ENCODE assay signal across 7 cellular contexts in the genomic region with DNA sequence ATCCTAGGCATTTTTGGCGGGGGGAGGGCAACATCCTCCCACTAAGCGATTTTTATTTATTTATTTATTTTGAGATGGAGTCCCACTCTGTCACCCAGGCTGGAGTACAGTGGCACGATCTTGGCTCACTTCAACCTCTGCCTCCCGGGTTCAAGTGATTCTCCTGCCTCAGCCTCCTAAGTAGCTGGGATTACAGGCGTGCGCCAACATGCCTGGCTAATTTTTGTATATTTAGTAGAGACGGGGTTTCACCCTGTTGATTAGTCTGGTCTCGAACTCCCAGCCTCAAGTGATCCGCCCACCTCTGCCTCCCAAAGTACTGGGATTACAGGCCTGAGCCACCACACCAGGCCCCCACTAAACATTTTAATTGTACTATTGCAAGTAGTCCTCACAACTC. TPM values are rescaled to one million over a fixed set of nuclear protein-coding genes. Genes with fewer than 3 reads are reported as not detected.
DNase-seq lines count a peak whose midpoint lies in the region; ATAC-seq and TF ChIP-seq lines count a peak whose summit lies in the region.
"Not testable (repeated sequence)": the region's sequence is repeated elsewhere in the genome, so short reads cannot be mapped to it uniquely, and the experiment has no call there.

No MANE protein-coding gene starts in this region.

- WGBS in IMR-90 (ENCODE audit: extremely low coverage in 2 of 2, insufficient read length in 1 of 2), 2 experiments, result 92% methylated on average over 2 of the region's 9 CpGs; no CpG with 5 or more reads in 1 of the 2 experiments
- 82 to 90% (median 84%) methylated on average over 9 of the region's 9 CpGs for WGBS in stomach, 5 donors

- POLR2A ChIA-PET in IMR-90 (lab: Charles Lee; ENCODE audit: unreplicated experiment), result not testable (repeated sequence)

- H3K9me1 ChIP-seq in IMR-90 (ENCODE audit: insufficient read depth, low read length), result peaks cover 49% of the 10 kb centered on the region

- not testable (repeated sequence) for TF ChIP-seq CTCF in IMR-90 (conservative IDR thresholded peaks at IDR 0.05; ENCODE audit: low read depth, low read length); left ventricle myocardium inferior (IDR thresholded peaks at IDR 0.05; ENCODE audit: borderline replicate concordance); stomach (IDR thresholded peaks at IDR 0.05)

- H2AFZ ChIP-seq in IMR-90 (replicated peaks; ENCODE audit: low read length, poor library complexity), result not testable (repeated sequence)

- not testable (repeated sequence) for H2BK120ac ChIP-seq in IMR-90 (ENCODE audit: low read depth, low read length)

- peak overlapping the region; percentile 37 for H3K4me3 Mint-ChIP-seq in T-helper 1 cell treated with Interleukin-12 subunit alpha and Interleukin-12 subunit beta and Interleukin-4 antibody, amounts not matched to agents 30 μg/mL and 1 μg/mL, for 36 hours
- H3K4me3 Mint-ChIP-seq in activated T-helper 17 cell treated with anti-CD3 and anti-CD28 coated beads, Interleukin-2, amount 50 U/mL, for 72 hours, result peak overlapping the region; percentile 97
- H3K4me3 Mint-ChIP-seq in central memory CD8-positive, alpha-beta T cell, result peak overlapping the region; percentile 69
- peak overlapping the region; percentile 89 for H3K4me3 Mint-ChIP-seq in natural killer cell treated with Interleukin-12 subunit alpha and Interleukin-12 subunit beta and Interleukin-15 and Interleukin-18, amount 100 ng/mL, for 72 hours

- H3K4me1 ChIP-seq in IMR-90 (ENCODE audit: control insufficient read depth, insufficient read depth, low read length) (peaks cover 72% of the 10 kb centered on the region), left ventricle myocardium inferior (peaks cover 98% of the 10 kb centered on the region), stomach (peaks cover 96 to 100% (median 99%) of the 10 kb centered on the region in 4 donors)

- H4K8ac ChIP-seq in IMR-90 (ENCODE audit: low read depth in 2 of 2, low read length in 2 of 2), result not testable (repeated sequence)

- H3K36me3 Mint-ChIP-seq in T-helper 1 cell treated with Interleukin-12 subunit alpha and Interleukin-12 subunit beta and Interleukin-4 antibody, amounts not matched to agents 30 μg/mL and 1 μg/mL, for 36 hours (ENCODE audit: low read depth), result peaks cover 38% of the 10 kb centered on the region
- H3K36me3 Mint-ChIP-seq in activated T-helper 17 cell treated with anti-CD3 and anti-CD28 coated beads, Interleukin-2, amount 50 U/mL, for 72 hours (ENCODE audit: low read depth), result peaks cover 100% of the 10 kb centered on the region
- peaks cover 15% of the 10 kb centered on the region for H3K36me3 Mint-ChIP-seq in central memory CD8-positive, alpha-beta T cell (ENCODE audit: insufficient read depth)
- not testable (repeated sequence) for H3K36me3 Mint-ChIP-seq in natural killer cell treated with Interleukin-12 subunit alpha and Interleukin-12 subunit beta and Interleukin-15 and Interleukin-18, amount 100 ng/mL, for 72 hours

- in situ Hi-C loops in IMR-90 (cut with MboI; ENCODE audit: low sequenced_read_pairs), result not testable (repeated sequence)

- H3K56ac ChIP-seq in IMR-90 (ENCODE audit: extremely low read depth, insufficient read depth, low read length), result not testable (repeated sequence)

- TF ChIP-seq EP300 in stomach (IDR thresholded peaks at IDR 0.05), result not testable (repeated sequence)

- H3K36me3 ChIP-seq in IMR-90 (ENCODE audit: control insufficient read depth, insufficient read depth, low read length), result peaks cover 15% of the 10 kb centered on the region
- H3K36me3 ChIP-seq in left ventricle myocardium inferior, stomach: not testable (repeated sequence)

- not testable (repeated sequence) for H2BK20ac ChIP-seq in IMR-90 (ENCODE audit: low read depth, low read length)

- not testable (repeated sequence) for BruUV-seq in IMR-90 (replicated peaks; lab: Mats Ljungman, UMichigan)

- H3K4me1 Mint-ChIP-seq in T-helper 1 cell treated with Interleukin-12 subunit alpha and Interleukin-12 subunit beta and Interleukin-4 antibody, amounts not matched to agents 30 μg/mL and 1 μg/mL, for 36 hours (ENCODE audit: low read depth), result peaks cover 86% of the 10 kb centered on the region
- peaks cover 54% of the 10 kb centered on the region for H3K4me1 Mint-ChIP-seq in activated T-helper 17 cell treated with anti-CD3 and anti-CD28 coated beads, Interleukin-2, amount 50 U/mL, for 72 hours
- H3K4me1 Mint-ChIP-seq in central memory CD8-positive, alpha-beta T cell, result peaks cover 88% of the 10 kb centered on the region
- peaks cover 86% of the 10 kb centered on the region in 2 donors for H3K4me1 Mint-ChIP-seq in natural killer cell treated with Interleukin-12 subunit alpha and Interleukin-12 subunit beta and Interleukin-15 and Interleukin-18, amount 100 ng/mL, for 72 hours (ENCODE audit: low read depth in 2 of 2)

- not testable (repeated sequence) for H2BK15ac ChIP-seq in IMR-90 (ENCODE audit: low read depth, low read length)

- not testable (repeated sequence) for ATAC-seq in IMR-90 (ENCODE audit: low read depth); activated T-helper 17 cell treated with anti-CD3 and anti-CD28 coated beads, Interleukin-2, amount 50 U/mL, for 72 hours (replicated peaks); central memory CD8-positive, alpha-beta T cell (replicated peaks; ENCODE audit: extremely low read depth, poor library complexity, severe bottlenecking); natural killer cell treated with Interleukin-12 subunit alpha and Interleukin-12 subunit beta and Interleukin-15 and Interleukin-18, amount 100 ng/mL, for 72 hours

- H3K27me3 ChIP-seq in IMR-90 (ENCODE audit: control insufficient read depth, insufficient read depth, low read length); left ventricle myocardium inferior (ENCODE audit: low read depth); stomach: not testable (repeated sequence)

- H3K79me1 ChIP-seq in IMR-90 (ENCODE audit: low read depth in 1 of 2, low read length in 2 of 2), result peaks cover 14 to 87% of the 10 kb centered on the region in 2 experiments; a peak in 3 of 4 replicates

- not testable (repeated sequence) for H3K9me3 Mint-ChIP-seq in T-helper 1 cell treated with Interleukin-12 subunit alpha and Interleukin-12 subunit beta and Interleukin-4 antibody, amounts not matched to agents 30 μg/mL and 1 μg/mL, for 36 hours; activated T-helper 17 cell treated with anti-CD3 and anti-CD28 coated beads, Interleukin-2, amount 50 U/mL, for 72 hours; central memory CD8-positive, alpha-beta T cell; natural killer cell treated with Interleukin-12 subunit alpha and Interleukin-12 subunit beta and Interleukin-15 and Interleukin-18, amount 100 ng/mL, for 72 hours

- peak overlapping the region; percentile 100 for H3K27ac Mint-ChIP-seq in T-helper 1 cell treated with Interleukin-12 subunit alpha and Interleukin-12 subunit beta and Interleukin-4 antibody, amounts not matched to agents 30 μg/mL and 1 μg/mL, for 36 hours
- peak overlapping the region; percentile 97 for H3K27ac Mint-ChIP-seq in activated T-helper 17 cell treated with anti-CD3 and anti-CD28 coated beads, Interleukin-2, amount 50 U/mL, for 72 hours
- peak overlapping the region; percentile 93 for H3K27ac Mint-ChIP-seq in central memory CD8-positive, alpha-beta T cell (ENCODE audit: low read depth)
- H3K27ac Mint-ChIP-seq in natural killer cell treated with Interleukin-12 subunit alpha and Interleukin-12 subunit beta and Interleukin-15 and Interleukin-18, amount 100 ng/mL, for 72 hours, result peak overlapping the region; percentile 94 to 100

- not testable (repeated sequence) for H3K4me3 ChIP-seq in IMR-90 (ENCODE audit: insufficient read depth, low read depth, low read length); left ventricle myocardium inferior; stomach

- H3K27me3 Mint-ChIP-seq in T-helper 1 cell treated with Interleukin-12 subunit alpha and Interleukin-12 subunit beta and Interleukin-4 antibody, amounts not matched to agents 30 μg/mL and 1 μg/mL, for 36 hours (ENCODE audit: low read depth); activated T-helper 17 cell treated with anti-CD3 and anti-CD28 coated beads, Interleukin-2, amount 50 U/mL, for 72 hours; central memory CD8-positive, alpha-beta T cell; natural killer cell treated with Interleukin-12 subunit alpha and Interleukin-12 subunit beta and Interleukin-15 and Interleukin-18, amount 100 ng/mL, for 72 hours: not testable (repeated sequence)

- not testable (repeated sequence) for DNase-seq in IMR-90; central memory CD8-positive, alpha-beta T cell (ENCODE audit: low spot score in 2 of 2); left ventricle myocardium inferior; natural killer cell treated with Interleukin-12 subunit alpha and Interleukin-12 subunit beta and Interleukin-15 and Interleukin-18, amount 100 ng/mL, for 72 hours (ENCODE audit: low spot score); stomach

- dilution Hi-C loops in IMR-90 (cut with HindIII; ENCODE audit: low sequenced_read_pairs, unreplicated experiment), result not testable (repeated sequence)

- H3K18ac ChIP-seq in IMR-90 (ENCODE audit: low read depth, low read length), result not testable (repeated sequence)

- H2BK5ac ChIP-seq in IMR-90 (ENCODE audit: low read depth, low read length, poor library complexity, severe bottlenecking), result peak overlapping the region; percentile 21

- H2AK5ac ChIP-seq in IMR-90 (ENCODE audit: low read depth, low read length), result not testable (repeated sequence)

- not testable (repeated sequence) for TF ChIP-seq RAD21 in IMR-90 (IDR thresholded peaks at IDR 0.05; ENCODE audit: low read length)

- H2AK9ac ChIP-seq in IMR-90 (replicated peaks; ENCODE audit: low read depth, low read length, poor library complexity), result not testable (repeated sequence)

- not testable (repeated sequence) for H3K9me3 ChIP-seq in IMR-90 (ENCODE audit: control insufficient read depth, insufficient read depth, low read length); left ventricle myocardium inferior (replicated peaks); stomach

- H4K91ac ChIP-seq in IMR-90 (ENCODE audit: insufficient read depth, low read depth, low read length), result not testable (repeated sequence)

- not testable (repeated sequence) for H3K14ac ChIP-seq in IMR-90 (replicated peaks; ENCODE audit: low read depth, low read length)

- TF ChIP-seq POLR2A in IMR-90 (IDR thresholded peaks at IDR 0.05; ENCODE audit: low read depth, low read length); stomach (IDR thresholded peaks at IDR 0.05): not testable (repeated sequence)

- H3K27ac ChIP-seq in IMR-90 (ENCODE audit: insufficient read depth, low read length), result not testable (repeated sequence)
- H3K27ac ChIP-seq in left ventricle myocardium inferior (replicated peaks) (peak overlapping the region; percentile 99), stomach (peak overlapping the region in 4 of 5 donors; percentile 97 to 99 (median 98))

- not testable (repeated sequence) for H4K5ac ChIP-seq in IMR-90 (ENCODE audit: low read depth, low read length)

- intact Hi-C loops in IMR-90 (cut with micrococcal nuclease); left ventricle myocardium inferior (cut with micrococcal nuclease); stomach (cut with DNase I; ENCODE audit: low total_unique reads): not testable (repeated sequence)

- H3K23ac ChIP-seq in IMR-90 (ENCODE audit: low read depth, low read length), result not testable (repeated sequence)

- not testable (repeated sequence) for H3K4ac ChIP-seq in IMR-90 (ENCODE audit: low read depth, low read length)

- peaks cover 97% of the 10 kb centered on the region for H4K20me1 ChIP-seq in IMR-90 (ENCODE audit: insufficient read depth, low read length)

- not testable (repeated sequence) for H3K9ac ChIP-seq in IMR-90 (ENCODE audit: low read depth, low read length)

- CTCF ChIA-PET in IMR-90 (lab: Yijun Ruan, JAX), result not testable (repeated sequence)

- not testable (repeated sequence) for H3K4me2 ChIP-seq in IMR-90 (ENCODE audit: low read depth, low read length)

RNA-seq across cellular contexts. Expression of a gene that starts 10.2 kb away (rescaled TPM):
- total RNA-seq in IMR-90 (2012; rRNA removed) (10.4 and 10.6 TPM in 2 replicates), left ventricle myocardium inferior (47.1 TPM), stomach (100 to 1,000 TPM in 2 of 5 donors, 10 to 100 TPM in 3; 32.1 to 313 (median 66.5) TPM)
- polyA plus RNA-seq in IMR-90 (2012; rRNA removed) (64.7 and 65.1 TPM in 2 replicates), stomach (10 to 100 TPM; 22.8 to 30.7 (median 28.6) TPM)
- polyA plus RNA-seq in IMR-90 (2012; cell fraction: cytosol; rRNA removed), result 51.5 and 60.5 TPM in 2 replicates
- polyA plus RNA-seq in IMR-90 (2012; cell fraction: nucleus; rRNA removed; ENCODE audit: low replicate concordance), result 183 and 377 TPM in 2 replicates
- total RNA-seq in activated T-helper 17 cell treated with anti-CD3 and anti-CD28 coated beads, Interleukin-2, amount 50 U/mL, for 72 hours, result 100 to 1,000 TPM; 163 to 471 TPM
- total RNA-seq in natural killer cell treated with Interleukin-12 subunit alpha and Interleukin-12 subunit beta and Interleukin-15 and Interleukin-18, amount 100 ng/mL, for 72 hours, result 100 to 1,000 TPM; 127 to 176 TPM

RNA-seq across cellular contexts. Expression of a gene that starts 36.5 kb away (rescaled TPM):
- 4.4 and 4.8 TPM in 2 replicates for total RNA-seq in IMR-90 (2012; rRNA removed)
- 5.9 and 6.0 TPM in 2 replicates for polyA plus RNA-seq in IMR-90 (2012; rRNA removed)
- polyA plus RNA-seq in IMR-90 (2012; cell fraction: cytosol; rRNA removed), result 4.1 and 10.3 TPM in 2 replicates
- polyA plus RNA-seq in IMR-90 (2012; cell fraction: nucleus; rRNA removed; ENCODE audit: low replicate concordance), result 10.0 and 10.3 TPM in 2 replicates
- total RNA-seq in activated T-helper 17 cell treated with anti-CD3 and anti-CD28 coated beads, Interleukin-2, amount 50 U/mL, for 72 hours, result 1 to 10 TPM; 6.7 to 8.2 TPM
- total RNA-seq in left ventricle myocardium inferior, result 25.3 TPM
- 1 to 10 TPM; 5.1 to 9.8 TPM for total RNA-seq in natural killer cell treated with Interleukin-12 subunit alpha and Interleukin-12 subunit beta and Interleukin-15 and Interleukin-18, amount 100 ng/mL, for 72 hours
- total RNA-seq in stomach, result 10 to 100 TPM in 3 of 5 donors, 1 to 10 TPM in 2; 2.3 to 29.0 (median 18.1) TPM
- 10 to 100 TPM in 1 of 3 donors, 1 to 10 TPM in 2; 6.3 to 18.2 (median 9.4) TPM for polyA plus RNA-seq in stomach

RNA-seq across cellular contexts. Expression of a gene that starts 50.8 kb away (rescaled TPM):
- total RNA-seq in IMR-90 (2012; rRNA removed), result 0.83 and 1.3 TPM in 2 replicates
- 2.0 and 2.9 TPM in 2 replicates for polyA plus RNA-seq in IMR-90 (2012; rRNA removed)
- 1.7 TPM in 2 replicates for polyA plus RNA-seq in IMR-90 (2012; cell fraction: cytosol; rRNA removed)
- polyA plus RNA-seq in IMR-90 (2012; cell fraction: nucleus; rRNA removed; ENCODE audit: low replicate concordance), result 11.2 and 11.8 TPM in 2 replicates
- 1 to 10 TPM; 1.4 to 8.4 TPM for total RNA-seq in activated T-helper 17 cell treated with anti-CD3 and anti-CD28 coated beads, Interleukin-2, amount 50 U/mL, for 72 hours
- total RNA-seq in left ventricle myocardium inferior, result 34.8 TPM
- under 1 TPM; 0.19 to 0.25 TPM for total RNA-seq in natural killer cell treated with Interleukin-12 subunit alpha and Interleukin-12 subunit beta and Interleukin-15 and Interleukin-18, amount 100 ng/mL, for 72 hours
- total RNA-seq in stomach, result 100 to 1,000 TPM in 1 of 5 donors, 10 to 100 TPM in 4; 15.9 to 114 (median 25.0) TPM
- 10 to 100 TPM; 21.2 to 33.1 (median 22.9) TPM for polyA plus RNA-seq in stomach

Comparison
In these comparisons a context has a peak if more than half of its experiments do, and no peak if none do; other contexts are left out.
1. H3K4me3 Mint-ChIP-seq: peak in every context shown above with its lines; median percentile 97 in activated T-helper 17 cell treated with anti-CD3 and anti-CD28 coated beads, Interleukin-2, amount 50 U/mL, for 72 hours; 89 in natural killer cell treated with Interleukin-12 subunit alpha and Interleukin-12 subunit beta and Interleukin-15 and Interleukin-18, amount 100 ng/mL, for 72 hours; 69 in central memory CD8-positive, alpha-beta T cell; 37 in T-helper 1 cell treated with Interleukin-12 subunit alpha and Interleukin-12 subunit beta and Interleukin-4 antibody, amounts not matched to agents 30 μg/mL and 1 μg/mL, for 36 hours.